17 cellular contexts compared by ENCODE assay signal in genomic region chr12:124451637-124452243, GRCh38.
DNase-seq lines count a peak whose midpoint lies in the region; ATAC-seq and TF ChIP-seq lines count a peak whose summit lies in the region.
"Had no signal": no experiment of that assay in that cellular context is flagged by ENCODE, and none has a peak within 500 bp of the region (broad histone marks: within the 10 kb centered on the region; RNA-seq: fewer than 3 reads in every experiment).

No MANE protein-coding gene starts in this region.

- H3K9me3 ChIP-seq in A673 (ENCODE audit: low read depth, low read length, poor library complexity, severe bottlenecking): no peaks in the 10 kb centered on the region
- no peaks in the 10 kb centered on the region for H3K9me3 ChIP-seq in CD4-positive, alpha-beta memory T cell (ENCODE audit: control insufficient read depth in 1 of 2, low read length in 2 of 2)
- H3K9me3 ChIP-seq: heart left ventricle, mucosa of descending colon, pancreas, vagina had no signal

- peaks cover 45% of the 10 kb centered on the region for H3K4me1 ChIP-seq in A673 (ENCODE audit: insufficient read depth, low read length, poor library complexity, severe bottlenecking)
- peaks cover 63% of the 10 kb centered on the region for H3K4me1 ChIP-seq in CD4-positive, alpha-beta memory T cell (ENCODE audit: insufficient read depth, low read length)

- H3K27ac ChIP-seq in A673 (ENCODE audit: low read depth, low read length, poor library complexity, severe bottlenecking): peak overlapping the region; percentile 33
- H3K27ac ChIP-seq in CD4-positive, alpha-beta memory T cell (ENCODE audit: low read depth, low read length): no peak overlapping the region
- H3K27ac ChIP-seq: pancreas had no signal

- H3K9me3 Mint-ChIP-seq in CD4-positive, alpha-beta memory T cell: peaks cover 0 to 2% (median 0%) of the 10 kb centered on the region in 8 donors
- no peaks in the 10 kb centered on the region for H3K9me3 Mint-ChIP-seq in naive B cell

- CTCF ChIA-PET in A673 (lab: Charles Lee): no interaction called here
- CTCF ChIA-PET in CD4-positive, alpha-beta memory T cell (lab: Charles Lee; ENCODE audit: partially characterized antibody): no interaction called here

- TF ChIP-seq CTCF in A673 (conservative IDR thresholded peaks at IDR 0.05; ENCODE audit: low read depth, low read length): no peak

- no peak for ATAC-seq in naive B cell (ENCODE audit: low read depth in 2 of 2)
- ATAC-seq in left lobe of liver: no peak
- no peak for ATAC-seq in GM18907 (IDR thresholded peaks at IDR 0.05; ENCODE audit: unreplicated experiment)
- ATAC-seq in GM19452 (IDR thresholded peaks at IDR 0.05; ENCODE audit: unreplicated experiment): no peak
- ATAC-seq: heart left ventricle, mucosa of descending colon, pancreas had no signal

- no peaks in the 10 kb centered on the region for H3K27me3 Mint-ChIP-seq in CD4-positive, alpha-beta memory T cell
- H3K27me3 Mint-ChIP-seq in naive B cell: no peaks in the 10 kb centered on the region

- H3K4me3 Mint-ChIP-seq in CD4-positive, alpha-beta memory T cell: peak overlapping the region in 3 of 8 donors; percentile 34 to 74 (median 40)
- H3K4me3 Mint-ChIP-seq in naive B cell: peak overlapping the region in 5 of 8 donors; percentile 8 to 79 (median 41)

- H3K27ac Mint-ChIP-seq in CD4-positive, alpha-beta memory T cell: peak overlapping the region in 6 of 7 donors; percentile 25 to 86 (median 56)
- H3K27ac Mint-ChIP-seq in naive B cell: peak overlapping the region in 3 of 6 donors; percentile 53 to 76 (median 67)

- H3K36me3 Mint-ChIP-seq in CD4-positive, alpha-beta memory T cell: peaks cover 9 to 17% of the 10 kb centered on the region in 2 donors
- no peaks in the 10 kb centered on the region for H3K36me3 Mint-ChIP-seq in naive B cell

- no TSS peak for BruUV-seq in A673 (replicated peaks; lab: Mats Ljungman, UMichigan)

- DNase-seq in A673 (ENCODE audit: low spot score): no peak
- DNase-seq in CD4-positive, alpha-beta memory T cell: peak in 1 of 5 donors; percentile 15
- DNase-seq in SK-N-DZ (ENCODE audit: low spot score): peak; percentile 50
- no peak for DNase-seq in naive B cell
- no peak for DNase-seq in left lobe of liver (ENCODE audit: low spot score)
- no peak for DNase-seq in NCI-H1417 treated with DMSO at 0.1 percent for 48 hours (lab: John Stamatoyannopoulos, UW)
- DNase-seq: activated CD8-positive, alpha-beta memory T cell treated with anti-CD3 and anti-CD28 coated beads for 24 hours; activated effector memory CD4-positive, alpha-beta T cell treated with anti-CD3 and anti-CD28 coated beads, Interleukin-2, amount 50 U/mL, for 16 hours; DMS53; Kasumi-1; NCI-H1436 treated with DMSO at 0.1 percent for 48 hours had no signal

- H3K4me1 Mint-ChIP-seq in CD4-positive, alpha-beta memory T cell: peaks cover 24 to 64% (median 48%) of the 10 kb centered on the region in 4 donors
- peaks cover 34 to 55% (median 55%) of the 10 kb centered on the region in 3 donors for H3K4me1 Mint-ChIP-seq in naive B cell

- H3K36me3 ChIP-seq in A673 (ENCODE audit: insufficient read depth, low read length, poor library complexity, severe bottlenecking): peaks cover 23% of the 10 kb centered on the region
- peaks cover 3% of the 10 kb centered on the region for H3K36me3 ChIP-seq in CD4-positive, alpha-beta memory T cell (ENCODE audit: insufficient read depth, low read length)
- H3K36me3 ChIP-seq: vagina had no signal

- POLR2A ChIA-PET in A673 (lab: Charles Lee; ENCODE audit: low non-redundant PET): no interaction called here
- POLR2A ChIA-PET in CD4-positive, alpha-beta memory T cell (lab: Charles Lee; ENCODE audit: partially characterized antibody): interaction anchor here (1.9 kb wide), 1 partner anchor 14 kb away, joined by 8 read pairs; no protein-coding TSS in a partner anchor

- no peaks in the 10 kb centered on the region for H3K27me3 ChIP-seq in A673 (replicated peaks; ENCODE audit: insufficient read depth, low read depth, low read length, poor library complexity)
- no peaks in the 10 kb centered on the region for H3K27me3 ChIP-seq in CD4-positive, alpha-beta memory T cell (ENCODE audit: insufficient read depth, low read length)
- H3K27me3 ChIP-seq: heart left ventricle, pancreas, vagina had no signal

- no peak overlapping the region for H3K4me3 ChIP-seq in A673 (ENCODE audit: low read depth, low read length, poor library complexity, severe bottlenecking)
- H3K4me3 ChIP-seq in CD4-positive, alpha-beta memory T cell (ENCODE audit: low read length in 2 of 2): no peak overlapping the region
- H3K4me3 ChIP-seq: heart left ventricle, mucosa of descending colon, pancreas, vagina had no signal

- intact Hi-C loops in A673 (cut with micrococcal nuclease; ENCODE audit: unreplicated experiment): no loop called here
- intact Hi-C loops in CD4-positive, alpha-beta memory T cell (cut with micrococcal nuclease): loop anchor here (10.0 kb wide), 1 partner anchor 313 kb away; no protein-coding TSS in a partner anchor
